8 cellular contexts compared by ENCODE assay signal in genomic region chr14:68779761-68780323, GRCh38. TPM values are rescaled to one million over a fixed set of nuclear protein-coding genes. Genes with fewer than 3 reads are reported as not detected.
A peak's percentile ranks its signal among the peaks of the same experiment; 100 is the strongest.
DNase-seq lines count a peak whose midpoint lies in the region; ATAC-seq, FAIRE-seq and TF ChIP-seq lines count a peak whose summit lies in the region.

No MANE protein-coding gene starts in this region.

- no peak for DNase-seq in HTR-8/SVneo (ENCODE audit: insufficient read length, low spot score)
- DNase-seq in activated T-cell treated with anti-CD3 and anti-CD28 coated beads, Interleukin-2, amount 50 U/mL, for 48 hours = peak; percentile 54 to 62
- peak; percentile 69 for DNase-seq in fibroblast of the aortic adventitia (ENCODE audit: low read depth)
- DNase-seq in stimulated activated CD4-positive, alpha-beta T cell treated with anti-CD3 and anti-CD28 coated beads, Interleukin-1b, Interleukin-23, amount 100 ng/mL, for 48 hours = peak; percentile 68
- DNase-seq in CD14-positive monocyte (ENCODE audit: low spot score) = no peak
- no peak for DNase-seq in NCI-H187 treated with DMSO at 0.1 percent for 48 hours (lab: John Stamatoyannopoulos, UW)
- DNase-seq in iPS-NIHi7 (ENCODE audit: extremely low spot score) = no peak

- intact Hi-C loops in CD14-positive monocyte (cut with micrococcal nuclease) = loop anchor here in 1 of 2 donors (5.0 kb wide), 1 partner anchor 33 kb away; no protein-coding TSS in a partner anchor

- H3K27ac Mint-ChIP-seq in CD14-positive monocyte = peak overlapping the region in 2 of 7 donors; percentile 44 to 69

- peak overlapping the region in 1 of 2 donors; percentile 26 for H3K4me3 Mint-ChIP-seq in CD14-positive monocyte

- no peak for ATAC-seq in HG03097 (IDR thresholded peaks at IDR 0.05; ENCODE audit: low FRiP score, unreplicated experiment)

- FAIRE-seq in HTR-8/SVneo (lab: Jason Lieb, UNC) = peak; percentile 99

- no peak overlapping the region for H3K4me3 ChIP-seq in fibroblast of the aortic adventitia (ENCODE audit: low read depth, low read length)

- TF ChIP-seq CTCF in fibroblast of the aortic adventitia (IDR thresholded peaks at IDR 0.05; ENCODE audit: insufficient read depth, low read length) (no peak), CD14-positive monocyte (IDR thresholded peaks at IDR 0.05) (no peak)

- peaks cover 0 to 4% of the 10 kb centered on the region in 2 donors for H3K36me3 Mint-ChIP-seq in CD14-positive monocyte

- H3K27me3 Mint-ChIP-seq in CD14-positive monocyte (ENCODE audit: low read depth in 3 of 3) = peaks cover 14 to 31% (median 27%) of the 10 kb centered on the region in 3 donors

- peaks cover 32% of the 10 kb centered on the region for H3K4me1 Mint-ChIP-seq in CD14-positive monocyte

- H3K9me3 Mint-ChIP-seq in CD14-positive monocyte = peaks cover 0 to 11% (median 2%) of the 10 kb centered on the region in 7 donors

RNA-seq across cellular contexts. Expression of gene ZFP36L1, which starts 13.0 kb away (rescaled TPM):
- 24.1 and 53.8 TPM in 2 replicates for total RNA-seq in fibroblast of the aortic adventitia (ENCODE audit: low replicate concordance)
- polyA plus RNA-seq in CD14-positive monocyte = 100 to 1,000 TPM; 151 to 185 TPM

Comparison
In these comparisons a context has a peak if more than half of its experiments do, and no peak if none do; other contexts are left out.
1. DNase-seq: peak in activated T-cell treated with anti-CD3 and anti-CD28 coated beads, Interleukin-2, amount 50 U/mL, for 48 hours (2 of 2), fibroblast of the aortic adventitia (single experiment) and stimulated activated CD4-positive, alpha-beta T cell treated with anti-CD3 and anti-CD28 coated beads, Interleukin-1b, Interleukin-23, amount 100 ng/mL, for 48 hours (single experiment); none in HTR-8/SVneo (single experiment), CD14-positive monocyte (single experiment), NCI-H187 treated with DMSO at 0.1 percent for 48 hours (single experiment) and iPS-NIHi7 (single experiment).